Comparison of ENCODE assay signal across 8 cellular contexts in genomic region chr3:5186854-5187151, GRCh38. TPM values are rescaled to one million over a fixed set of nuclear protein-coding genes. Genes with fewer than 3 reads are reported as not detected.
DNase-seq lines count a peak whose midpoint lies in the region; ATAC-seq, FAIRE-seq and TF ChIP-seq lines count a peak whose summit lies in the region.

No MANE protein-coding gene starts in this region.

- in situ Hi-C loops in HAP-1 (cut with MboI; ENCODE audit: low sequenced_read_pairs): no loop called here

- WGBS in A549 (ENCODE audit: missing lambda C conversion rate): 44% methylated on average over 8 of the region's 8 CpGs
- 1 to 10% (median 2%) methylated on average over 8 of the region's 8 CpGs for WGBS in adrenal gland, 4 donors

- intact Hi-C loops in adrenal gland (cut with DNase I) (loop anchor here in 1 of 2 donors (10.0 kb wide), 1 partner anchor 52 kb away; no protein-coding TSS in a partner anchor), left lung (cut with DNase I) (no loop called here)

- H3K4me3 Mint-ChIP-seq in type B pancreatic cell: peak overlapping the region; percentile 97

- POLR2A ChIA-PET in A549 (lab: Yijun Ruan, JAX): interaction anchor here (1.0 to 1.1 kb wide), 2 partner anchors 25 to 693 kb away, joined by 3 to 6 read pairs; no protein-coding TSS in a partner anchor

- peaks cover 37% of the 10 kb centered on the region for H3K4me1 Mint-ChIP-seq in type B pancreatic cell (ENCODE audit: unreplicated experiment)

- TF ChIP-seq POLR2A in A549 (IDR thresholded peaks at IDR 0.05; ENCODE audit: low read length) (no peak), adrenal gland (IDR thresholded peaks at IDR 0.05) (no peak)

- H3K4me1 ChIP-seq in A549 (peaks cover 26% of the 10 kb centered on the region; the same call in 2 of the 3 replicates), HAP-1 (peaks cover 7% of the 10 kb centered on the region), adrenal gland (replicated peaks in 1 of 2) (peaks cover 4 to 45% of the 10 kb centered on the region in 2 donors), left lung (peaks cover 8 to 75% of the 10 kb centered on the region in 2 donors)

- no peak for FAIRE-seq in A549 (lab: Jason Lieb, UNC)

- H3K9me3 ChIP-seq in A549 (no peaks in the 10 kb centered on the region), HAP-1 (no peaks in the 10 kb centered on the region), adrenal gland (replicated peaks in 1 of 3) (no peaks in the 10 kb centered on the region), left lung (no peaks in the 10 kb centered on the region)

- H3K36me3 ChIP-seq in HAP-1 (replicated peaks) (peaks cover 8% of the 10 kb centered on the region), adrenal gland (replicated peaks in 1 of 2) (peaks cover 0 to 2% of the 10 kb centered on the region in 2 donors), left lung (peaks cover 0 to 4% of the 10 kb centered on the region in 2 donors)

- peaks cover 4% of the 10 kb centered on the region for H3K9me3 Mint-ChIP-seq in type B pancreatic cell

- ATAC-seq in A549 (no peak), left lung (no peak)

- peak overlapping the region; percentile 94 for H3K27ac Mint-ChIP-seq in type B pancreatic cell

- CTCF ChIA-PET in A549 (lab: Yijun Ruan, JAX): interaction anchor here (1.0 kb wide), 1 partner anchor 531 kb away, joined by 4 read pairs; no protein-coding TSS in a partner anchor

- H3K27ac ChIP-seq in A549 (peak overlapping the region; percentile 68 to 76), adrenal gland (peak overlapping the region; percentile 71 to 98 (median 83)), left lung (peak overlapping the region; percentile 97 to 100)

- peak overlapping the region; percentile 93 for H3K4me2 ChIP-seq in A549

- H3K4me3 ChIP-seq in A549: peak overlapping the region; percentile 49
- H3K4me3 ChIP-seq in HAP-1: peak overlapping the region; percentile 95
- peak overlapping the region in 3 of 4 donors; percentile 29 to 82 (median 38) for H3K4me3 ChIP-seq in adrenal gland
- H3K4me3 ChIP-seq in left lung: peak overlapping the region; percentile 45 to 89

- no peak for TF ChIP-seq EP300 in A549 (IDR thresholded peaks at IDR 0.05)

- H3K27me3 ChIP-seq in HAP-1 (ENCODE audit: low read depth) (no peaks in the 10 kb centered on the region), adrenal gland (no peaks in the 10 kb centered on the region), left lung (no peaks in the 10 kb centered on the region)

- TF ChIP-seq RAD21 in A549 (conservative IDR thresholded peaks at IDR 0.05 in 1 of 2, IDR thresholded peaks at IDR 0.05 in 1 of 2): no peak

- TF ChIP-seq CTCF in A549 (IDR thresholded peaks at IDR 0.05) (no peak), adrenal gland (IDR thresholded peaks at IDR 0.05) (no peak), left lung (IDR thresholded peaks at IDR 0.05) (no peak), type B pancreatic cell (conservative IDR thresholded peaks at IDR 0.05) (no peak)

- no peaks in the 10 kb centered on the region for H3K27me3 Mint-ChIP-seq in type B pancreatic cell

- H3K36me3 Mint-ChIP-seq in type B pancreatic cell: peaks cover 14% of the 10 kb centered on the region

- DNase-seq in A549 (ENCODE audit: low read depth in 1 of 2, low spot score in 1 of 2) (no peak), HAP-1 (ENCODE audit: low spot score in 2 of 2) (no peak), adrenal gland (peak in 3 of 7 donors; percentile 28 to 36 (median 31)), left lung (no peak), type B pancreatic cell (ENCODE audit: extremely low spot score, unreplicated experiment) (no peak), NCI-H446 treated with DMSO at 0.1 percent for 48 hours (lab: John Stamatoyannopoulos, UW) (no peak), DMS79 treated with DMSO at 0.1 percent for 48 hours (lab: John Stamatoyannopoulos, UW) (no peak)
- no peak for DNase-seq in activated CD8-positive, alpha-beta memory T cell treated with anti-CD3 and anti-CD28 coated beads, Interleukin-2, amount 50 U/mL, for 4 hours

TF ChIP-seq in A549, 52 proteins besides CTCF, POLR2A, EP300 and RAD21:
- no peak for TF ChIP-seq KDM1A (IDR thresholded peaks at IDR 0.05; ENCODE audit: low read depth)
- TF ChIP-seq FOXS1 (CRISPR knock-in tag; IDR thresholded peaks at IDR 0.05): no peak
- TF ChIP-seq, protein P1, sequence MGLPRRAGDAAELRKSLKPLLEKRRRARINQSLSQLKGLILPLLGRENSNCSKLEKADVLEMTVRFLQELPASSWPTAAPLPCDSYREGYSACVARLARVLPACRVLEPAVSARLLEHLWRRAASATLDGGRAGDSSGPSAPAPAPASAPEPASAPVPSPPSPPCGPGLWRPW (IDR thresholded peaks at IDR 0.05): no peak
- TF ChIP-seq CBX8 (IDR thresholded peaks at IDR 0.05): no peak
- TF ChIP-seq FOSL2 (IDR thresholded peaks at IDR 0.05): no peak
- TF ChIP-seq FOSL2 (CRISPR knock-in tag; IDR thresholded peaks at IDR 0.05): no peak
- no peak for TF ChIP-seq NR3C1 (IDR thresholded peaks at IDR 0.05)
- TF ChIP-seq EHF (CRISPR knock-in tag; IDR thresholded peaks at IDR 0.05): no peak
- TF ChIP-seq ZNF302 (CRISPR knock-in tag; IDR thresholded peaks at IDR 0.05): no peak
- no peak for TF ChIP-seq HEYL (CRISPR knock-in tag; IDR thresholded peaks at IDR 0.05)

RNA-seq across cellular contexts. Expression of gene EDEM1, which starts 0.7 kb away (rescaled TPM):
- 39.4 and 40.9 TPM in 2 replicates for polyA plus RNA-seq in A549 (2011; rRNA removed)
- polyA plus RNA-seq in A549 (2012; cell fraction: cytosol; rRNA removed): 9.2 and 11.9 TPM in 2 replicates
- polyA plus RNA-seq in A549 (2012; cell fraction: nucleus; rRNA removed): 10.8 and 12.4 TPM in 2 replicates
- 15.2 to 16.8 TPM (median 16.3 TPM) in 3 replicates for polyA plus RNA-seq in A549 (2017; fragmentation: RNase III; extraction: RNeasy Plus Mini Kit Qiagen cat#74134 plus additional on column Dnase treatment)
- polyA minus RNA-seq in A549 (2011; rRNA and poly(A)+ RNA removed): 40.9 and 43.8 TPM in 2 replicates
- 10 to 100 TPM; 23.0 to 63.6 (median 37.4) TPM for total RNA-seq in adrenal gland
- 10 to 100 TPM in 1 of 3 donors, 1 to 10 TPM in 2; 3.1 to 24.9 (median 3.6) TPM for polyA plus RNA-seq in adrenal gland
- 100 to 1,000 TPM; 103 to 104 TPM for total RNA-seq in left lung
- 20.2 and 35.1 TPM in 2 replicates for total RNA-seq in type B pancreatic cell (ENCODE audit: low replicate concordance)

Comparison
In these comparisons a context has a peak if more than half of its experiments do, and no peak if none do; other contexts are left out.
1. H3K4me3 ChIP-seq: peak in every context shown above with its lines; median percentile 95 in HAP-1; 67 in left lung; 49 in A549; 38 in adrenal gland.